21 cellular contexts compared by ENCODE assay signal in the genomic region with DNA sequence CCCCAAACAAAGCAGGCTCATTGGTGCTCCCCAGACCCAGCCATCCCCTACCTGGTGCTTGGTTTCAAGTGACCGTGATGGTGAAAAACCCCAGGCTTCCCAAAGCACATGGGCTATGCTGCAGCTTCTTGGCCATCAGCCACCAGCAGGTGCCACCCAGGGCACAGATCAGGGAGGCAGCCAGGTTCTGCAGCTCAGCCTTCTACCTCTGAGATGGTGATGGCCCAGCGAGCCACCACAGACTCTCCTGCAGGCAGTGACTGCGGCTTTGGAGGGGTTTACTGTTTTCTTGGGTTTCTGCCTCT.
A peak's percentile ranks its signal among the peaks of the same experiment; 100 is the strongest.
DNase-seq lines count a peak whose midpoint lies in the region; TF ChIP-seq lines count a peak whose summit lies in the region.
"Had no signal": no experiment of that assay in that cellular context is flagged by ENCODE, and none has a peak within 500 bp of the region (broad histone marks: within the 10 kb centered on the region; RNA-seq: fewer than 3 reads in every experiment).

No MANE protein-coding gene starts in this region.

- H3K27me3 ChIP-seq in neural progenitor cell (no peaks in the 10 kb centered on the region), PC-9 (ENCODE audit: insufficient read depth, low read depth) (peaks cover 40% of the 10 kb centered on the region), Peyer's patch (no peaks in the 10 kb centered on the region)

- H3K79me2 ChIP-seq in neural progenitor cell (ENCODE audit: low read depth) (no peaks in the 10 kb centered on the region), PC-9 (ENCODE audit: low read depth) (no peaks in the 10 kb centered on the region)

- H3K36me3 Mint-ChIP-seq in neural progenitor cell = no peaks in the 10 kb centered on the region
- no peaks in the 10 kb centered on the region for H3K36me3 Mint-ChIP-seq in glutamatergic neuron (ENCODE audit: unreplicated experiment)
- H3K36me3 Mint-ChIP-seq: CD14-positive monocyte, IgD-negative memory B cell had no signal

- H2AFZ ChIP-seq in neural progenitor cell (replicated peaks) (no peak overlapping the region), PC-9 (no peak overlapping the region)

- H3K36me3 ChIP-seq in neural progenitor cell (no peaks in the 10 kb centered on the region), PC-9 (ENCODE audit: low read depth) (no peaks in the 10 kb centered on the region), Peyer's patch (no peaks in the 10 kb centered on the region)
- H3K36me3 ChIP-seq: MG63 had no signal

- peak overlapping the region; percentile 85 for H3K27ac Mint-ChIP-seq in neural progenitor cell
- H3K27ac Mint-ChIP-seq in glutamatergic neuron (ENCODE audit: unreplicated experiment) = no peak overlapping the region
- H3K27ac Mint-ChIP-seq: IgD-negative memory B cell, T-helper 17 cell had no signal

- POLR2A ChIA-PET in PC-9 (lab: Charles Lee; ENCODE audit: unreplicated experiment) = no interaction called here

- H3K27ac ChIP-seq in neural progenitor cell (no peak overlapping the region), PC-9 (no peak overlapping the region), Peyer's patch (no peak overlapping the region)
- H3K27ac ChIP-seq: 22Rv1, HL-60 had no signal

- CTCF ChIA-PET in PC-9 (lab: Charles Lee) = no interaction called here

- intact Hi-C loops in PC-9 (cut with micrococcal nuclease; ENCODE audit: unreplicated experiment) = no loop called here

- no peaks in the 10 kb centered on the region for H4K20me1 ChIP-seq in neural progenitor cell (ENCODE audit: low read depth)
- H4K20me1 ChIP-seq in PC-9 (ENCODE audit: insufficient read depth) = no peaks in the 10 kb centered on the region

- no peak for TF ChIP-seq POLR2A in Peyer's patch (IDR thresholded peaks at IDR 0.05)

- H3F3A ChIP-seq in neural progenitor cell (ENCODE audit: low read depth) = no peaks in the 10 kb centered on the region
- no peaks in the 10 kb centered on the region for H3F3A ChIP-seq in PC-9 (ENCODE audit: insufficient read depth, low read depth)

- no peak overlapping the region for H3K9ac ChIP-seq in neural progenitor cell

- H3K4me2 ChIP-seq in neural progenitor cell (no peak overlapping the region), PC-9 (no peak overlapping the region)

- no peaks in the 10 kb centered on the region for H3K9me3 ChIP-seq in neural progenitor cell (ENCODE audit: low read depth)
- no peaks in the 10 kb centered on the region for H3K9me3 ChIP-seq in PC-9 (ENCODE audit: insufficient read depth, low read depth)
- H3K9me3 ChIP-seq in Peyer's patch = peaks cover 0 to 6% (median 0%) of the 10 kb centered on the region in 4 donors
- H3K9me3 ChIP-seq: MG63 had no signal

- H3K4me3 Mint-ChIP-seq in neural progenitor cell (no peak overlapping the region), glutamatergic neuron (ENCODE audit: unreplicated experiment) (no peak overlapping the region)
- H3K4me3 Mint-ChIP-seq: CD14-positive monocyte, IgD-negative memory B cell, T-helper 17 cell had no signal

- H3K4me1 ChIP-seq in neural progenitor cell (peaks cover 11% of the 10 kb centered on the region), PC-9 (replicated peaks; ENCODE audit: insufficient read depth) (no peaks in the 10 kb centered on the region), Peyer's patch (no peaks in the 10 kb centered on the region)

- no TSS peak for BruUV-seq in PC-9 (replicated peaks; lab: Mats Ljungman, UMichigan)

- H3K9me3 Mint-ChIP-seq in neural progenitor cell (peaks cover 5% of the 10 kb centered on the region), glutamatergic neuron (ENCODE audit: unreplicated experiment) (no peaks in the 10 kb centered on the region)
- H3K9me3 Mint-ChIP-seq: CD14-positive monocyte had no signal

- peaks cover 10% of the 10 kb centered on the region for H3K27me3 Mint-ChIP-seq in neural progenitor cell (ENCODE audit: insufficient read depth, low read depth)
- H3K27me3 Mint-ChIP-seq in glutamatergic neuron (ENCODE audit: unreplicated experiment) = peaks cover 9% of the 10 kb centered on the region

- H3K4me3 ChIP-seq in neural progenitor cell = no peak overlapping the region
- no peak overlapping the region for H3K4me3 ChIP-seq in PC-9
- no peak overlapping the region for H3K4me3 ChIP-seq in Peyer's patch
- H3K4me3 ChIP-seq: MG63 had no signal

- H3K9me2 ChIP-seq in PC-9 (ENCODE audit: insufficient read depth) = no peaks in the 10 kb centered on the region

- DNase-seq in DMS53 (lab: John Stamatoyannopoulos, UW) (peak; percentile 7), DMS53 treated with DMSO at 0.1 percent for 48 hours (lab: John Stamatoyannopoulos, UW; ENCODE audit: unreplicated experiment) (no peak), COLO668 (lab: John Stamatoyannopoulos, UW; ENCODE audit: unreplicated experiment) (peak; percentile 14), NCI-H1105 treated with DMSO at 0.1 percent for 48 hours (lab: John Stamatoyannopoulos, UW) (peak; percentile 50), neural progenitor cell (ENCODE audit: low spot score) (no peak), glutamatergic neuron (no peak), PC-9 (no peak), Peyer's patch (no peak)
- DNase-seq: COR-L47, DMS 273 treated with DMSO at 0.1 percent for 48 hours, GOT3, Kasumi-1, MG63, NCI-H1048, NCI-H187, NCI-H82, T-helper 17 cell had no signal

- TF ChIP-seq CTCF in neural progenitor cell (IDR thresholded peaks at IDR 0.05) (no peak), glutamatergic neuron (IDR thresholded peaks at IDR 0.05; ENCODE audit: partially characterized antibody, unreplicated experiment) (no peak), PC-9 (conservative IDR thresholded peaks at IDR 0.05) (no peak), Peyer's patch (IDR thresholded peaks at IDR 0.05) (no peak)

- H3K4me1 Mint-ChIP-seq in neural progenitor cell (peaks cover 22% of the 10 kb centered on the region), glutamatergic neuron (ENCODE audit: low read depth, unreplicated experiment) (no peaks in the 10 kb centered on the region)
- H3K4me1 Mint-ChIP-seq: CD14-positive monocyte, T-helper 17 cell had no signal

Comparison
In these comparisons a context has a peak if more than half of its experiments do, and no peak if none do; other contexts are left out.
1. DNase-seq: peak in DMS53 (single experiment), COLO668 (single experiment) and NCI-H1105 treated with DMSO at 0.1 percent for 48 hours (single experiment); none in DMS53 treated with DMSO at 0.1 percent for 48 hours (single experiment), neural progenitor cell (single experiment), glutamatergic neuron (single experiment), PC-9 (0 of 2) and Peyer's patch (0 of 3).